Comparison of ENCODE assay signal across 19 cellular contexts in the genomic region with DNA sequence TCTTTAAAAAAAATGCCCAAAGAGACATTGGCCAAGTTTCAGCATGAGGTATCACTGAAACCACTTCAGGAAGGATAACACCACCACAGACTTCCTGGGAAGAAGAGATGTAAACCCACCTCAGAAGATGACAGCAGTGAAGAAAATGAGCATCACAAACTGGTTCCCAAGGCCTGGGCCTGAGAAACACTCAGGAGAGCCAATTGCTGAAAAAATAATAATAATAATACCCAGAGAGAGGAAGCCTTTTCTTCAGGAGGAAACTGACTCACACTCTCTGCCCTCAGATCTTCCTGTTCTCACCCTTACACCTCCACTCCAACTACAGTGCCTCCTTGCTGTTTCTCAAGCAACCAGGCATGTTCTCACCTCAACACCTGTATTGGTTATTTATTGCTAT.
DNase-seq lines count a peak whose midpoint lies in the region; ATAC-seq, FAIRE-seq and TF ChIP-seq lines count a peak whose summit lies in the region.
"Had no signal": no experiment of that assay in that cellular context is flagged by ENCODE, and none has a peak within 500 bp of the region (broad histone marks: within the 10 kb centered on the region; RNA-seq: fewer than 3 reads in every experiment).

No MANE protein-coding gene starts in this region.

- H3K27me3 Mint-ChIP-seq in CD8-positive, alpha-beta T cell (ENCODE audit: low read depth): peaks cover 3% of the 10 kb centered on the region
- H3K27me3 Mint-ChIP-seq in activated CD4-positive, alpha-beta memory T cell treated with anti-CD3 and anti-CD28 coated beads, Interleukin-2, amount 10 ng/mL, durations not matched to agents 7 days and 5 days: no peaks in the 10 kb centered on the region

- FAIRE-seq in pancreas (lab: Jason Lieb, UNC): no peak
- FAIRE-seq: HepG2 had no signal

- no peak overlapping the region for H3K4me3 ChIP-seq in BLaER1 treated with 17β-estradiol and CSF1 and Interleukin-3, amounts not matched to agents 10 nM and 100 nM
- H3K4me3 ChIP-seq in CD8-positive, alpha-beta T cell (ENCODE audit: low read depth, low read length): no peak overlapping the region
- no peak overlapping the region for H3K4me3 ChIP-seq in fibroblast of pulmonary artery (replicated peaks; ENCODE audit: low read depth, low read length)
- no peak overlapping the region for H3K4me3 ChIP-seq in pancreas
- H3K4me3 ChIP-seq: GM23338, smooth muscle cell, vagina had no signal

- peak; percentile 49 for ATAC-seq in CD8-positive, alpha-beta T cell
- ATAC-seq in pancreas: no peak
- ATAC-seq: GM23338, HepG2 had no signal

- no peaks in the 10 kb centered on the region for H3K9me3 Mint-ChIP-seq in CD8-positive, alpha-beta T cell
- H3K9me3 Mint-ChIP-seq in activated CD4-positive, alpha-beta memory T cell treated with anti-CD3 and anti-CD28 coated beads, Interleukin-2, amount 10 ng/mL, durations not matched to agents 7 days and 5 days: no peaks in the 10 kb centered on the region
- H3K9me3 Mint-ChIP-seq: GM23338 had no signal

- H3K36me3 Mint-ChIP-seq in CD8-positive, alpha-beta T cell: no peaks in the 10 kb centered on the region
- H3K36me3 Mint-ChIP-seq in activated CD4-positive, alpha-beta memory T cell treated with anti-CD3 and anti-CD28 coated beads, Interleukin-2, amount 10 ng/mL, durations not matched to agents 7 days and 5 days (ENCODE audit: low read depth): no peaks in the 10 kb centered on the region

- peaks cover 33% of the 10 kb centered on the region for H3K4me1 Mint-ChIP-seq in CD8-positive, alpha-beta T cell (ENCODE audit: low read depth)
- H3K4me1 Mint-ChIP-seq in activated CD4-positive, alpha-beta memory T cell treated with anti-CD3 and anti-CD28 coated beads, Interleukin-2, amount 10 ng/mL, durations not matched to agents 7 days and 5 days: peaks cover 34% of the 10 kb centered on the region

- no peak for DNase-seq in CD8-positive, alpha-beta T cell
- DNase-seq in activated CD4-positive, alpha-beta memory T cell treated with anti-CD3 and anti-CD28 coated beads, Interleukin-2, amount 10 ng/mL, durations not matched to agents 7 days and 5 days: peak; percentile 32
- DNase-seq in fibroblast of pulmonary artery (ENCODE audit: low read depth): peak; percentile 11
- no peak for DNase-seq in occipital lobe (lab: John Stamatoyannopoulos, UW)
- DNase-seq in NCI-H524 treated with DMSO at 0.1 percent for 48 hours (lab: John Stamatoyannopoulos, UW): no peak
- no peak for DNase-seq in pancreas
- DNase-seq: activated CD8-positive, alpha-beta memory T cell treated with anti-CD3 and anti-CD28 coated beads for 24 hours; DMS79 treated with DMSO at 0.1 percent for 48 hours; erythroblast; islet precursor cell; midbrain; MV-4-11; NCI-H82; SIG-M5 had no signal

- H3K9ac ChIP-seq in BLaER1 treated with 17β-estradiol and CSF1 and Interleukin-3, amounts not matched to agents 10 nM and 100 nM: no peak overlapping the region

- no peak for TF ChIP-seq CTCF in CD8-positive, alpha-beta T cell (IDR thresholded peaks at IDR 0.05)
- no peak for TF ChIP-seq CTCF in fibroblast of pulmonary artery (IDR thresholded peaks at IDR 0.05; ENCODE audit: low read length, missing control alignments)
- TF ChIP-seq CTCF in pancreas (IDR thresholded peaks at IDR 0.05): no peak

- no peaks in the 10 kb centered on the region for H4K20me1 ChIP-seq in BLaER1 treated with 17β-estradiol and CSF1 and Interleukin-3, amounts not matched to agents 10 nM and 100 nM

- H3K4me1 ChIP-seq in BLaER1 treated with 17β-estradiol and CSF1 and Interleukin-3, amounts not matched to agents 10 nM and 100 nM: peaks cover 12 to 66% (median 42%) of the 10 kb centered on the region in 10 experiments
- H3K4me1 ChIP-seq in CD8-positive, alpha-beta T cell (ENCODE audit: insufficient read depth, low read length): peaks cover 22% of the 10 kb centered on the region
- no peaks in the 10 kb centered on the region for H3K4me1 ChIP-seq in pancreas

- intact Hi-C loops in CD8-positive, alpha-beta T cell (cut with DNase I, micrococcal nuclease): no loop called here
- intact Hi-C loops in pancreas (cut with DNase I): no loop called here

- POLR2A ChIA-PET in CD8-positive, alpha-beta T cell (lab: Charles Lee): no interaction called here
- POLR2A ChIA-PET in activated CD4-positive, alpha-beta memory T cell treated with anti-CD3 and anti-CD28 coated beads, Interleukin-2, amount 10 ng/mL, durations not matched to agents 7 days and 5 days (lab: Charles Lee): no interaction called here

- no peak overlapping the region for H3K4me3 Mint-ChIP-seq in CD8-positive, alpha-beta T cell
- H3K4me3 Mint-ChIP-seq in activated CD4-positive, alpha-beta memory T cell treated with anti-CD3 and anti-CD28 coated beads, Interleukin-2, amount 10 ng/mL, durations not matched to agents 7 days and 5 days: no peak overlapping the region
- H3K4me3 Mint-ChIP-seq: GM23338 had no signal

- H3K27ac Mint-ChIP-seq in CD8-positive, alpha-beta T cell: peak overlapping the region; percentile 9
- H3K27ac Mint-ChIP-seq in activated CD4-positive, alpha-beta memory T cell treated with anti-CD3 and anti-CD28 coated beads, Interleukin-2, amount 10 ng/mL, durations not matched to agents 7 days and 5 days: peak overlapping the region; percentile 40
- H3K27ac Mint-ChIP-seq: GM23338 had no signal

- H3K9me3 ChIP-seq in BLaER1 treated with 17β-estradiol and CSF1 and Interleukin-3, amounts not matched to agents 10 nM and 100 nM (replicated peaks in 1 of 11): no peaks in the 10 kb centered on the region
- H3K9me3 ChIP-seq in CD8-positive, alpha-beta T cell (ENCODE audit: low read length): no peaks in the 10 kb centered on the region
- no peaks in the 10 kb centered on the region for H3K9me3 ChIP-seq in pancreas
- H3K9me3 ChIP-seq: vagina had no signal

- CTCF ChIA-PET in CD8-positive, alpha-beta T cell (lab: Charles Lee): interaction anchor here (0.8 kb wide), 1 partner anchor 16 kb away, joined by 3 read pairs; no protein-coding TSS in a partner anchor
- CTCF ChIA-PET in activated CD4-positive, alpha-beta memory T cell treated with anti-CD3 and anti-CD28 coated beads, Interleukin-2, amount 10 ng/mL, durations not matched to agents 7 days and 5 days (lab: Charles Lee): interaction anchor here (0.9 kb wide), 1 partner anchor 16 kb away, joined by 3 read pairs; no protein-coding TSS in a partner anchor

- H3K36me3 ChIP-seq in BLaER1 treated with 17β-estradiol and CSF1 and Interleukin-3, amounts not matched to agents 10 nM and 100 nM: no peaks in the 10 kb centered on the region
- no peaks in the 10 kb centered on the region for H3K36me3 ChIP-seq in CD8-positive, alpha-beta T cell (ENCODE audit: insufficient read depth, low read length)
- H3K36me3 ChIP-seq in pancreas: no peaks in the 10 kb centered on the region
- H3K36me3 ChIP-seq: vagina had no signal

- H3K27me3 ChIP-seq in BLaER1 treated with 17β-estradiol and CSF1 and Interleukin-3, amounts not matched to agents 10 nM and 100 nM: no peaks in the 10 kb centered on the region
- H3K27me3 ChIP-seq in CD8-positive, alpha-beta T cell (ENCODE audit: insufficient read depth, low read length): no peaks in the 10 kb centered on the region
- no peaks in the 10 kb centered on the region for H3K27me3 ChIP-seq in pancreas
- H3K27me3 ChIP-seq: vagina had no signal

- H3K4me2 ChIP-seq in BLaER1 treated with 17β-estradiol and CSF1 and Interleukin-3, amounts not matched to agents 10 nM and 100 nM: peak overlapping the region; percentile 20 to 76 (median 63)
- H3K4me2 ChIP-seq: GM23338, smooth muscle cell had no signal

- H3K27ac ChIP-seq in BLaER1 treated with 17β-estradiol and CSF1 and Interleukin-3, amounts not matched to agents 10 nM and 100 nM: 0 out of 22 replicates have a peak overlapping the region, but pooled peaks of 3 of the 11 experiments have one; percentile 2 to 22 (median 6)
- H3K27ac ChIP-seq in CD8-positive, alpha-beta T cell (ENCODE audit: low read depth, low read length): no peak overlapping the region
- no peak overlapping the region for H3K27ac ChIP-seq in pancreas
- H3K27ac ChIP-seq: vagina had no signal

Comparison
In these comparisons a context has a peak if more than half of its experiments do, and no peak if none do; other contexts are left out.
1. DNase-seq: peak in activated CD4-positive, alpha-beta memory T cell treated with anti-CD3 and anti-CD28 coated beads, Interleukin-2, amount 10 ng/mL, durations not matched to agents 7 days and 5 days (single experiment) and fibroblast of pulmonary artery (single experiment); none in CD8-positive, alpha-beta T cell (0 of 7), occipital lobe (single experiment), NCI-H524 treated with DMSO at 0.1 percent for 48 hours (single experiment) and pancreas (0 of 6).